8 cellular contexts compared by ENCODE assay signal in genomic region chr21:33949516-33950424, GRCh38. TPM values are rescaled to one million over a fixed set of nuclear protein-coding genes. Genes with fewer than 3 reads are reported as not detected.
A peak's percentile ranks its signal among the peaks of the same experiment; 100 is the strongest.
DNase-seq lines count a peak whose midpoint lies in the region; ATAC-seq and TF ChIP-seq lines count a peak whose summit lies in the region.

No MANE protein-coding gene starts in this region.

- H3K9me3 ChIP-seq in H9 (ENCODE audit: control insufficient read depth, low read depth, low read length) = no peaks in the 10 kb centered on the region

- H3K27me3 Mint-ChIP-seq in activated T-cell treated with anti-CD3 and anti-CD28 coated beads, Interleukin-2, amount 50 U/mL, for 24 hours = no peaks in the 10 kb centered on the region
- peaks cover 6% of the 10 kb centered on the region for H3K27me3 Mint-ChIP-seq in H9 (ENCODE audit: low read depth)

- no peak overlapping the region for H2BK120ac ChIP-seq in H9 (ENCODE audit: low read depth, low read length, poor library complexity, severe bottlenecking)

- H3K4me3 Mint-ChIP-seq in activated T-cell treated with anti-CD3 and anti-CD28 coated beads, Interleukin-2, amount 50 U/mL, for 24 hours = peak overlapping the region; percentile 63
- H3K4me3 Mint-ChIP-seq in H9 = no peak overlapping the region

- no peak overlapping the region for H3K18ac ChIP-seq in H9 (ENCODE audit: insufficient read length, low read depth, low read length)

- no peak overlapping the region for H3K4ac ChIP-seq in H9 (ENCODE audit: low read depth, low read length)

- no CpG with 5 or more reads among the region's 12 CpGs for WGBS in H9 (ENCODE audit: extremely low coverage, insufficient read length, low lambda C conversion rate)

- H3K56ac ChIP-seq in H9 (ENCODE audit: insufficient read length, low read depth, low read length) = no peak overlapping the region

- H3K79me1 ChIP-seq in H9 (ENCODE audit: insufficient read depth, low read depth, low read length, poor library complexity, severe bottlenecking) = no peaks in the 10 kb centered on the region

- peaks cover 15% of the 10 kb centered on the region; the same call in 1 of the 2 replicates for H3K4me1 ChIP-seq in H9 (ENCODE audit: insufficient read depth, low read length)

- no peaks in the 10 kb centered on the region for H3K79me2 ChIP-seq in H9 (ENCODE audit: insufficient read depth, low read length)

- H3K9me3 Mint-ChIP-seq in activated T-cell treated with anti-CD3 and anti-CD28 coated beads, Interleukin-2, amount 50 U/mL, for 24 hours = peaks cover 6% of the 10 kb centered on the region
- peaks cover 0 to 4% of the 10 kb centered on the region in 2 experiments; a peak in 4 of 5 replicates for H3K9me3 Mint-ChIP-seq in H9

- H2AFZ ChIP-seq in H9 (ENCODE audit: low read length) = no peak overlapping the region

- no peak for TF ChIP-seq POLR2A in erythroblast (IDR thresholded peaks at IDR 0.05; ENCODE audit: low read length)

- H4K20me1 ChIP-seq in H9 (ENCODE audit: control insufficient read depth, insufficient read depth, insufficient read length) = no peaks in the 10 kb centered on the region

- H2AK5ac ChIP-seq in H9 (ENCODE audit: insufficient read length, low read length) = no peak overlapping the region

- H3K14ac ChIP-seq in H9 (ENCODE audit: insufficient read depth, low read length) = no peak overlapping the region

- no peaks in the 10 kb centered on the region for H3K27me3 ChIP-seq in H9 (ENCODE audit: insufficient read depth, low read length)

- peaks cover 88% of the 10 kb centered on the region for H3K4me1 Mint-ChIP-seq in activated T-cell treated with anti-CD3 and anti-CD28 coated beads, Interleukin-2, amount 50 U/mL, for 24 hours (ENCODE audit: low read depth)
- peaks cover 29 to 31% of the 10 kb centered on the region in 2 experiments for H3K4me1 Mint-ChIP-seq in H9

- DNase-seq in activated T-cell treated with anti-CD3 and anti-CD28 coated beads for 24 hours (ENCODE audit: low read depth) (peak; percentile 60), activated T-cell treated with anti-CD3 and anti-CD28 coated beads for 4 hours (no peak), mucosa of gallbladder (ENCODE audit: low spot score) (peak; percentile 9), ureter (ENCODE audit: low spot score) (peak; percentile 38), left cardiac atrium (no peak), H9 (no peak), erythroblast (lab: John Stamatoyannopoulos, UW) (no peak)
- peak; percentile 70 for DNase-seq in activated T-cell treated with anti-CD3 and anti-CD28 coated beads, Interleukin-2, amount 50 U/mL, for 24 hours

- H2BK12ac ChIP-seq in H9 (ENCODE audit: insufficient read length, low read depth, low read length) = no peak overlapping the region

- no peak overlapping the region for H3K4me2 ChIP-seq in H9 (ENCODE audit: insufficient read depth, insufficient read length, low read length)

- no peak overlapping the region for H3K27ac ChIP-seq in H9 (ENCODE audit: insufficient read length, low read depth, low read length)

- H3K9ac ChIP-seq in H9 (ENCODE audit: extremely low read depth, insufficient read length, low read length) = no peak overlapping the region

- peak overlapping the region; percentile 99 for H3K27ac Mint-ChIP-seq in activated T-cell treated with anti-CD3 and anti-CD28 coated beads, Interleukin-2, amount 50 U/mL, for 24 hours
- no peak overlapping the region; a peak in 1 of 7 replicates for H3K27ac Mint-ChIP-seq in H9

- no peak for TF ChIP-seq CTCF in H9 (conservative IDR thresholded peaks at IDR 0.05)

- no peak overlapping the region for H2BK5ac ChIP-seq in H9 (ENCODE audit: insufficient read length, low read length)

- peaks cover 3% of the 10 kb centered on the region for H3K23me2 ChIP-seq in H9 (ENCODE audit: insufficient read length, low read depth, low read length, poor library complexity, severe bottlenecking)

- no peak overlapping the region for H4K91ac ChIP-seq in H9 (ENCODE audit: insufficient read length, low read depth, low read length)

- ATAC-seq in left cardiac atrium = no peak

- intact Hi-C loops in left cardiac atrium (cut with DNase I) = loop anchor here in 1 of 2 donors (10.0 kb wide), 1 partner anchor 125 kb away; the partner anchor contains the start of genes MRPS6 and SLC5A3

- H4K8ac ChIP-seq in H9 (replicated peaks; ENCODE audit: insufficient read length, low read depth, low read length) = no peak overlapping the region

- no peak overlapping the region for H2BK15ac ChIP-seq in H9 (ENCODE audit: low read depth, low read length)

- no peak overlapping the region for H2BK20ac ChIP-seq in H9 (ENCODE audit: low read depth, low read length, poor library complexity, severe bottlenecking)

- no peak overlapping the region for H3T11ph ChIP-seq in H9 (ENCODE audit: low read length)

- H4K5ac ChIP-seq in H9 (ENCODE audit: insufficient read length, low read depth, low read length) = no peak overlapping the region

- H3K23ac ChIP-seq in H9 (ENCODE audit: insufficient read length, low read depth, low read length) = no peak overlapping the region

- peaks cover 37% of the 10 kb centered on the region for H3K36me3 Mint-ChIP-seq in activated T-cell treated with anti-CD3 and anti-CD28 coated beads, Interleukin-2, amount 50 U/mL, for 24 hours (ENCODE audit: low read depth)
- H3K36me3 Mint-ChIP-seq in H9 (ENCODE audit: insufficient read depth in 1 of 3, low read depth in 3 of 3) = peaks cover 0 to 4% (median 4%) of the 10 kb centered on the region in 3 experiments; a peak in 5 of 7 replicates

RNA-seq across cellular contexts. Expression of gene ATP5PO, which starts 34.2 kb away (rescaled TPM):
- total RNA-seq in mucosa of gallbladder (157 TPM), ureter (188 TPM), left cardiac atrium (100 to 1,000 TPM; 534 to 568 TPM), H9 (2021) (263 and 275 TPM in 2 replicates)

Comparison
In these comparisons a context has a peak if more than half of its experiments do, and no peak if none do; other contexts are left out.
1. DNase-seq: peak in activated T-cell treated with anti-CD3 and anti-CD28 coated beads for 24 hours (single experiment), activated T-cell treated with anti-CD3 and anti-CD28 coated beads, Interleukin-2, amount 50 U/mL, for 24 hours (single experiment), mucosa of gallbladder (single experiment) and ureter (single experiment); none in activated T-cell treated with anti-CD3 and anti-CD28 coated beads for 4 hours (single experiment), left cardiac atrium (single experiment), H9 (single experiment) and erythroblast (0 of 2).